Comparison of ENCODE assay signal across 8 cellular contexts in the genomic region with DNA sequence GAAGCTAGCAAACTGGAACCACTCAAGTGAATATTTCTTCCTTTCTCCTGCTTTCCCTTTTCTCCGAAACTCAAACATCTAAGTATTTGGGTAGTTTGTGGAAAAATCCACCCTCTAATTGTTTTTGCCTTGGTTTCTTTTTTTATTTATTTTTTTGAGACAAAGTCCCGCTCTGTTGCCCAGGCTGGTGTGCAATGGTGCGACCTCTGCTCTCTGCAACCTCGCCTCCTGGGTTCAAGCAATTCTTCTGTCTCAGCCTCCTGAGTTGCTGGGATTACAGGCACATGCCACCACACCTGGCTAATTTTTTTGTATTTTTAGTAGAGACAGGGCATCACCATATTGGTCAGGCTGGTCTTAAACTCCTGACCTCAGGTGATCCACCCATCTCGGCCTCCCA.
DNase-seq lines count a peak whose midpoint lies in the region; ATAC-seq, FAIRE-seq and TF ChIP-seq lines count a peak whose summit lies in the region.
"Not testable (repeated sequence)": the region's sequence is repeated elsewhere in the genome, so short reads cannot be mapped to it uniquely, and the experiment has no call there.

No MANE protein-coding gene starts in this region.

- ATAC-seq in A549: not testable (repeated sequence)
- ATAC-seq in GM21390 (IDR thresholded peaks at IDR 0.05; ENCODE audit: unreplicated experiment) (peak; percentile 18), HG03108 (IDR thresholded peaks at IDR 0.05; ENCODE audit: unreplicated experiment) (peak; percentile 5), activated B cell treated with CpG ODN at 0.5 μM for 24 hours (ENCODE audit: low read depth) (peak; percentile 8), memory B cell (ENCODE audit: low read depth) (peak; percentile 33)

- H2AFZ ChIP-seq in OCI-LY3 (ENCODE audit: low read depth, low read length): not testable (repeated sequence)

- not testable (repeated sequence) for DNase-seq in A549 (ENCODE audit: low read depth in 1 of 2, low spot score in 1 of 2); activated B cell treated with CpG ODN at 0.5 μM for 24 hours; memory B cell (ENCODE audit: low spot score in 2 of 2); type B pancreatic cell (ENCODE audit: extremely low spot score, unreplicated experiment)
- peak; percentile 2 for DNase-seq in Caki2 (ENCODE audit: low read depth)

- not testable (repeated sequence) for H3K9me3 Mint-ChIP-seq in activated B cell treated with CpG ODN at 0.5 μM for 24 hours, memory B cell, type B pancreatic cell

- not testable (repeated sequence) for TF ChIP-seq CTCF in A549 (IDR thresholded peaks at IDR 0.05); OCI-LY3 (IDR thresholded peaks at IDR 0.05; ENCODE audit: low read depth, low read length); activated B cell treated with CpG ODN at 0.5 μM for 24 hours (IDR thresholded peaks at IDR 0.05); type B pancreatic cell (conservative IDR thresholded peaks at IDR 0.05)

- in situ Hi-C loops in Caki2 (cut with HindIII; ENCODE audit: low pct_unique_long_range_greater_than_20kb, low sequenced_read_pairs): not testable (repeated sequence)

- not testable (repeated sequence) for H3K79me2 ChIP-seq in OCI-LY3 (ENCODE audit: low read length)

- not testable (repeated sequence) for TF ChIP-seq POLR2A in A549 (IDR thresholded peaks at IDR 0.05; ENCODE audit: low read length)

- not testable (repeated sequence) for TF ChIP-seq RAD21 in A549 (conservative IDR thresholded peaks at IDR 0.05 in 1 of 2, IDR thresholded peaks at IDR 0.05 in 1 of 2)

- peak overlapping the region; percentile 56 for H3K4me2 ChIP-seq in A549
- peak overlapping the region; percentile 20 for H3K4me2 ChIP-seq in OCI-LY3 (ENCODE audit: low read length)

- H3K27me3 Mint-ChIP-seq in activated B cell treated with CpG ODN at 0.5 μM for 24 hours, memory B cell, type B pancreatic cell: not testable (repeated sequence)

- H4K20me1 ChIP-seq in OCI-LY3 (ENCODE audit: insufficient read depth, low read length): not testable (repeated sequence)

- FAIRE-seq in A549 (lab: Jason Lieb, UNC): not testable (repeated sequence)

- H3K27ac Mint-ChIP-seq in activated B cell treated with CpG ODN at 0.5 μM for 24 hours (peak overlapping the region; percentile 51), memory B cell (peak overlapping the region; percentile 90), type B pancreatic cell (peak overlapping the region; percentile 7)

- H3K4me3 Mint-ChIP-seq in activated B cell treated with CpG ODN at 0.5 μM for 24 hours: peak overlapping the region; percentile 59
- H3K4me3 Mint-ChIP-seq in memory B cell: peak overlapping the region; percentile 47
- not testable (repeated sequence) for H3K4me3 Mint-ChIP-seq in type B pancreatic cell

- intact Hi-C loops in activated B cell treated with CpG ODN at 0.5 μM for 24 hours (cut with micrococcal nuclease): not testable (repeated sequence)

- H3K9ac ChIP-seq in OCI-LY3 (ENCODE audit: low read length): not testable (repeated sequence)

- H3K27me3 ChIP-seq in OCI-LY3 (ENCODE audit: low read depth, low read length): not testable (repeated sequence)

- POLR2A ChIA-PET in A549 (lab: Yijun Ruan, JAX): not testable (repeated sequence)
- POLR2A ChIA-PET in activated B cell treated with CpG ODN at 0.5 μM for 24 hours (lab: Charles Lee): interaction anchor here (1.2 kb wide), 1 partner anchor 347 kb away, joined by 4 read pairs; a partner anchor contains a TSS

- TF ChIP-seq EP300 in A549 (IDR thresholded peaks at IDR 0.05): not testable (repeated sequence)

- not testable (repeated sequence) for H3K9me3 ChIP-seq in A549; OCI-LY3 (ENCODE audit: insufficient read depth, low read length)

- H3K4me3 ChIP-seq in A549; OCI-LY3 (ENCODE audit: low read length): not testable (repeated sequence)

- H3K4me1 ChIP-seq in A549 (peaks cover 12% of the 10 kb centered on the region; the same call in 1 of the 3 replicates), OCI-LY3 (ENCODE audit: low read length) (peaks cover 16% of the 10 kb centered on the region)

- WGBS in A549 (ENCODE audit: missing lambda C conversion rate): 97% methylated on average over 5 of the region's 5 CpGs

- H3K36me3 Mint-ChIP-seq in activated B cell treated with CpG ODN at 0.5 μM for 24 hours (ENCODE audit: low read depth); memory B cell; type B pancreatic cell: not testable (repeated sequence)

- not testable (repeated sequence) for H3K27ac ChIP-seq in A549; OCI-LY3 (ENCODE audit: low read length)

- not testable (repeated sequence) for H3K36me3 ChIP-seq in OCI-LY3 (replicated peaks; ENCODE audit: low read depth, low read length)

- CTCF ChIA-PET in A549 (lab: Yijun Ruan, JAX); activated B cell treated with CpG ODN at 0.5 μM for 24 hours (lab: Charles Lee): not testable (repeated sequence)

- peaks cover 84% of the 10 kb centered on the region for H3K4me1 Mint-ChIP-seq in activated B cell treated with CpG ODN at 0.5 μM for 24 hours
- H3K4me1 Mint-ChIP-seq in memory B cell: peaks cover 42% of the 10 kb centered on the region
- peaks cover 11% of the 10 kb centered on the region for H3K4me1 Mint-ChIP-seq in type B pancreatic cell (ENCODE audit: unreplicated experiment)

Comparison
In these comparisons a context has a peak if more than half of its experiments do, and no peak if none do; other contexts are left out.
1. H3K27ac Mint-ChIP-seq: peak in every context shown above with its lines; median percentile 90 in memory B cell; 51 in activated B cell treated with CpG ODN at 0.5 μM for 24 hours; 7 in type B pancreatic cell.